Comparison of ENCODE assay signal across 11 cellular contexts in genomic region chr3:100875239-100875638, GRCh38.
DNase-seq lines count a peak whose midpoint lies in the region; ATAC-seq and TF ChIP-seq lines count a peak whose summit lies in the region.
"Had no signal": no experiment of that assay in that cellular context is flagged by ENCODE, and none has a peak within 500 bp of the region (broad histone marks: within the 10 kb centered on the region; RNA-seq: fewer than 3 reads in every experiment).

No MANE protein-coding gene starts in this region.

- H3K27ac ChIP-seq in lung (ENCODE audit: low read depth in 1 of 2, low read length in 1 of 2): no peak overlapping the region

- H3K27ac Mint-ChIP-seq in immature natural killer cell: no peak overlapping the region
- H3K27ac Mint-ChIP-seq: effector memory CD8-positive, alpha-beta T cell had no signal

- no peaks in the 10 kb centered on the region for H3K4me1 ChIP-seq in lung (ENCODE audit: control insufficient read depth in 2 of 2, insufficient read depth in 2 of 2, low read length in 2 of 2)

- H3K36me3 ChIP-seq in lung (ENCODE audit: control insufficient read depth in 2 of 2, insufficient read depth in 2 of 2, low read length in 2 of 2): no peaks in the 10 kb centered on the region

- H3K27me3 ChIP-seq in lung (ENCODE audit: control insufficient read depth, insufficient read depth): no peaks in the 10 kb centered on the region

- no peaks in the 10 kb centered on the region for H3K9me3 Mint-ChIP-seq in immature natural killer cell
- H3K9me3 Mint-ChIP-seq: effector memory CD8-positive, alpha-beta T cell; neural crest cell had no signal

- H3K36me3 Mint-ChIP-seq in immature natural killer cell: no peaks in the 10 kb centered on the region

- TF ChIP-seq CTCF in AG10803 (conservative IDR thresholded peaks at IDR 0.05; ENCODE audit: low read length) (no peak), lung (IDR thresholded peaks at IDR 0.05; ENCODE audit: control extremely low read depth, extremely low read depth) (no peak)

- 3 to 13% methylated on average over 5 of the region's 5 CpGs for WGBS in lung, 2 donors

- no peaks in the 10 kb centered on the region for H3K9me3 ChIP-seq in lung (ENCODE audit: control insufficient read depth in 2 of 2, insufficient read depth in 1 of 2, low read length in 1 of 2)

- DNase-seq in AG10803 (ENCODE audit: low read depth) (peak; percentile 25), M059J (ENCODE audit: low read depth) (peak; percentile 93), astrocyte of the hippocampus (ENCODE audit: low read depth, low spot score) (peak; percentile 80), lung (ENCODE audit: low spot score) (peak; percentile 48), immature natural killer cell (no peak), cerebellar nuclear complex (lab: John Stamatoyannopoulos, UW) (no peak)
- no peak for DNase-seq in stimulated activated CD4-positive, alpha-beta T cell treated with anti-CD3 and anti-CD28 coated beads, Interleukin-2, amount 100 ng/mL, for 24 hours
- DNase-seq: effector memory CD8-positive, alpha-beta T cell; stimulated activated CD8-positive, alpha-beta memory T cell treated with anti-CD3 and anti-CD28 coated beads, Interleukin-4, amount 100 ng/mL, for 48 hours had no signal

- H3K27me3 Mint-ChIP-seq in immature natural killer cell (ENCODE audit: low read depth in 3 of 3): peaks cover 0 to 5% (median 2%) of the 10 kb centered on the region in 3 donors

- H3K4me3 Mint-ChIP-seq in immature natural killer cell: no peak overlapping the region
- H3K4me3 Mint-ChIP-seq: effector memory CD8-positive, alpha-beta T cell; neural crest cell had no signal

- ATAC-seq in lung (ENCODE audit: insufficient read depth, low FRiP score) (no peak), HG02885 (IDR thresholded peaks at IDR 0.05; ENCODE audit: poor library complexity, unreplicated experiment) (no peak)
- ATAC-seq: effector memory CD8-positive, alpha-beta T cell had no signal

- H3K4me1 Mint-ChIP-seq in immature natural killer cell: no peaks in the 10 kb centered on the region
- H3K4me1 Mint-ChIP-seq: neural crest cell had no signal

- no peak overlapping the region for H3K4me3 ChIP-seq in AG10803 (ENCODE audit: low read length)
- no peak overlapping the region for H3K4me3 ChIP-seq in lung

Comparison
In these comparisons a context has a peak if more than half of its experiments do, and no peak if none do; other contexts are left out.
1. DNase-seq: peak in AG10803 (single experiment), M059J (single experiment), astrocyte of the hippocampus (single experiment) and lung (single experiment); none in immature natural killer cell (0 of 3), stimulated activated CD4-positive, alpha-beta T cell treated with anti-CD3 and anti-CD28 coated beads, Interleukin-2, amount 100 ng/mL, for 24 hours (0 of 2) and cerebellar nuclear complex (0 of 2).